In genomic region chr18:13611058-13611615, GRCh38 we compare ENCODE assay signal across 8 cellular contexts.
DNase-seq lines count a peak whose midpoint lies in the region; ATAC-seq and TF ChIP-seq lines count a peak whose summit lies in the region.

No MANE protein-coding gene starts in this region.

- H3K9me3 ChIP-seq in BLaER1, result no peaks in the 10 kb centered on the region
- no peaks in the 10 kb centered on the region for H3K9me3 ChIP-seq in duodenal mucosa (ENCODE audit: control insufficient read depth in 1 of 2, low read length in 2 of 2)
- H3K9me3 ChIP-seq in mucosa of descending colon, result no peaks in the 10 kb centered on the region
- H3K9me3 ChIP-seq in uterus, result no peaks in the 10 kb centered on the region

- no peaks in the 10 kb centered on the region for H3K36me3 ChIP-seq in BLaER1
- H3K36me3 ChIP-seq in duodenal mucosa (ENCODE audit: control insufficient read depth in 1 of 2, insufficient read depth in 2 of 2, low read length in 2 of 2), result peaks cover 0 to 4% of the 10 kb centered on the region in 2 donors
- H3K36me3 ChIP-seq in mucosa of descending colon (ENCODE audit: low read depth), result no peaks in the 10 kb centered on the region
- H3K36me3 ChIP-seq in uterus, result no peaks in the 10 kb centered on the region

- ATAC-seq in GM21360 (IDR thresholded peaks at IDR 0.05; ENCODE audit: unreplicated experiment) (peak; percentile 34), mucosa of descending colon (peak; percentile 5)

- TF ChIP-seq CTCF in mucosa of descending colon (IDR thresholded peaks at IDR 0.05) (no peak), uterus (IDR thresholded peaks at IDR 0.05) (no peak)

- peak overlapping the region; percentile 91 for H3K27ac ChIP-seq in BLaER1
- no peak overlapping the region for H3K27ac ChIP-seq in duodenal mucosa (ENCODE audit: low read depth, low read length)
- H3K27ac ChIP-seq in uterus, result peak overlapping the region; percentile 35 to 79

- DNase-seq in NCI-H774 (lab: John Stamatoyannopoulos, UW) (peak; percentile 6), mucosa of descending colon (peak in 1 of 3 donors; percentile 21), uterus (peak in 1 of 2 donors; percentile 52), NCI-H510A (lab: John Stamatoyannopoulos, UW) (no peak), retina (no peak)

- H3K27me3 ChIP-seq in BLaER1, result no peaks in the 10 kb centered on the region
- no peaks in the 10 kb centered on the region for H3K27me3 ChIP-seq in duodenal mucosa (ENCODE audit: control insufficient read depth in 1 of 2, insufficient read depth in 2 of 2, low read length in 2 of 2)
- H3K27me3 ChIP-seq in uterus, result no peaks in the 10 kb centered on the region

- H3K4me3 ChIP-seq in BLaER1, result peak overlapping the region; percentile 84
- H3K4me3 ChIP-seq in duodenal mucosa (ENCODE audit: low read depth in 1 of 2, low read length in 2 of 2), result peak overlapping the region; percentile 31 to 58
- H3K4me3 ChIP-seq in mucosa of descending colon, result no peak overlapping the region
- peak overlapping the region; percentile 31 to 32 for H3K4me3 ChIP-seq in uterus

- no peak for TF ChIP-seq POLR2A in uterus (IDR thresholded peaks at IDR 0.05)

- peak overlapping the region; percentile 97 for H3K4me2 ChIP-seq in BLaER1

- peaks cover 13% of the 10 kb centered on the region; the same call in 1 of the 2 replicates for H4K20me1 ChIP-seq in BLaER1

- H3K9ac ChIP-seq in BLaER1 (peak overlapping the region; percentile 81), duodenal mucosa (ENCODE audit: low read depth in 1 of 2, low read length in 2 of 2) (peak overlapping the region in 1 of 2 donors; percentile 4)

- H3K4me1 ChIP-seq in BLaER1 (peaks cover 70% of the 10 kb centered on the region), duodenal mucosa (ENCODE audit: control insufficient read depth in 1 of 2, insufficient read depth in 2 of 2, low read length in 2 of 2) (peaks cover 8 to 13% of the 10 kb centered on the region in 2 donors), mucosa of descending colon (ENCODE audit: low read depth) (peaks cover 2% of the 10 kb centered on the region), uterus (peaks cover 0 to 4% of the 10 kb centered on the region in 2 donors)

- intact Hi-C loops in mucosa of descending colon (cut with DNase I, micrococcal nuclease) (no loop called here), uterus (cut with DNase I; ENCODE audit: low total_unique reads) (no loop called here)
